ENCODE assay signal across 16 cellular contexts in the genomic region with DNA sequence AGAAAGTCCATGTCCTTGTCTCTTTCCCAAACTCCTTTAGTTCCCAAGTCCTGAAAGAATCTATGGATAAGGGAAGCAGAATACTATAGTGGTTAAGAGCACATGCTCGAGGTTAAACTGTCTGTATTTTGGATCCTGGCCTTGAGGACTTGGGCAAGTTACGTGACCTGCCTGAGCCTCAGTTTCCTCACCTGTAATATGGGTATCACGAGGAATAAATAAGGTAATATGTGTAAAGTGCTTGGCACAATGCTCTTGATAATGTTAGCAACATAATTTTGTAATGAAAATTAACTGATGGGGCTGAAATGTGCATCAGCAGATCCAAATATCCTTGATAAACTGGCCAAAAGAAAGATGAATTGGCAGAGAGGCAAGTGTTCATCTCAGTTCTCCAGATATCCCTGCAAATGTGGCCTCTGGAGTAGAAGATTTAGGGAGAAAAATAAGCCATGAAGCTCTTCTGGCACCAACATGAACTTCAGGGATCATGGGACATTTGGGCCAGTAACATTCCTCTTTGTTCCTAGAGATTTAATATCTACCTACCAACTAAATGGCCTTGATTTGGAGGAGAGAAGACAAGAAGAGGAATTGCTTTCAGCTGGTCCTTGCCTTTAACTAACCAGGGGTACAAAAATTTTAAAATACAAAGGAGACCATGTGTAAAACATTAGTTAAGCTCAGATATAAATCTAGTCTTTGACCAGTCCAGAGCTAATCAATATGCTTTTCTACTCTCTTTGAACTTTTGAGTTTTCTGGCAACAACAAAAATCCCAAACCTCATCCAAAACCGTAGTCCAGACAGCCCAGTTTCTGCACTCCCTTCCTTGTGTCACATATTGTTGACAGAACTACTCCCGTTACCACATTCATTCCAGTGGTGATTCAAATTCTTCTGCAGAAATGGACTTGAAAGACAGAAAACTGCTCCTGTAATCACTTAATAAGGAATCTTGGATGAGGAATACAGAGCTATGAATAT. TPM values are rescaled to one million over a fixed set of nuclear protein-coding genes. Genes with fewer than 3 reads are reported as not detected.
DNase-seq lines count a peak whose midpoint lies in the region; ATAC-seq, FAIRE-seq and TF ChIP-seq lines count a peak whose summit lies in the region.
"Had no signal": no experiment of that assay in that cellular context is flagged by ENCODE, and none has a peak within 500 bp of the region (broad histone marks: within the 10 kb centered on the region; RNA-seq: fewer than 3 reads in every experiment).

No MANE protein-coding gene starts in this region.

- no peak for FAIRE-seq in RCC 7860 (lab: Jason Lieb, UNC)
- FAIRE-seq: keratinocyte had no signal

- peak; percentile 46 for ATAC-seq in left lung
- no peak for ATAC-seq in upper lobe of right lung
- ATAC-seq: gastrocnemius medialis had no signal

- H3K4me3 Mint-ChIP-seq in HFFc6, result no peak overlapping the region
- H3K4me3 Mint-ChIP-seq: activated B cell treated with CpG ODN at 0.5 μM for 24 hours; activated naive CD8-positive, alpha-beta T cell treated with anti-CD3 and anti-CD28 coated beads for 36 hours; H9; stimulated activated naive CD8-positive, alpha-beta T cell treated with anti-CD3 and anti-CD28 coated beads, Interleukin-15, Interleukin-2, amounts not matched to agents 100 ng/mL and 50 ng/mL, for 24 hours had no signal

- H3K4me3 ChIP-seq in astrocyte of the spinal cord (ENCODE audit: low read depth, low read length) (no peak overlapping the region), left lung (no peak overlapping the region), upper lobe of right lung (no peak overlapping the region)
- H3K4me3 ChIP-seq: gastrocnemius medialis had no signal

- in situ Hi-C loops in astrocyte of the spinal cord (cut with HindIII; ENCODE audit: low sequenced_read_pairs), result no loop called here

- peaks cover 5% of the 10 kb centered on the region; the same call in 1 of the 2 replicates for H3K36me3 Mint-ChIP-seq in HFFc6 (ENCODE audit: low read depth)

- peak overlapping the region; percentile 78 to 92 for H3K27ac ChIP-seq in left lung
- H3K27ac ChIP-seq in upper lobe of right lung, result peak overlapping the region; percentile 3
- H3K27ac ChIP-seq: gastrocnemius medialis had no signal

- H3K9me3 Mint-ChIP-seq in HFFc6, result peaks cover 5% of the 10 kb centered on the region
- H3K9me3 Mint-ChIP-seq: activated B cell treated with CpG ODN at 0.5 μM for 24 hours; stimulated activated naive CD8-positive, alpha-beta T cell treated with anti-CD3 and anti-CD28 coated beads, Interleukin-15, Interleukin-2, amounts not matched to agents 100 ng/mL and 50 ng/mL, for 24 hours had no signal

- H3K27me3 Mint-ChIP-seq in HFFc6 (ENCODE audit: insufficient read depth), result no peaks in the 10 kb centered on the region
- H3K27me3 Mint-ChIP-seq: activated B cell treated with CpG ODN at 0.5 μM for 24 hours; activated naive CD8-positive, alpha-beta T cell treated with anti-CD3 and anti-CD28 coated beads for 36 hours; stimulated activated naive CD8-positive, alpha-beta T cell treated with anti-CD3 and anti-CD28 coated beads, Interleukin-15, Interleukin-2, amounts not matched to agents 100 ng/mL and 50 ng/mL, for 24 hours had no signal

- H3K9me3 ChIP-seq in left lung (no peaks in the 10 kb centered on the region), upper lobe of right lung (no peaks in the 10 kb centered on the region)
- H3K9me3 ChIP-seq: gastrocnemius medialis had no signal

- peaks cover 47% of the 10 kb centered on the region for H3K4me1 Mint-ChIP-seq in HFFc6 (ENCODE audit: low read depth)

- peaks cover 24 to 65% of the 10 kb centered on the region in 2 donors for H3K4me1 ChIP-seq in left lung
- H3K4me1 ChIP-seq in upper lobe of right lung, result peaks cover 37% of the 10 kb centered on the region

- H3K36me3 ChIP-seq in left lung (no peaks in the 10 kb centered on the region), upper lobe of right lung (no peaks in the 10 kb centered on the region)
- H3K36me3 ChIP-seq: gastrocnemius medialis had no signal

- peak; percentile 45 for DNase-seq in HFFc6
- DNase-seq in astrocyte of the spinal cord (ENCODE audit: low read depth, low spot score), result peak; percentile 82
- DNase-seq in left lung, result no peak
- no peak for DNase-seq in upper lobe of right lung
- no peak for DNase-seq in RCC 7860 (ENCODE audit: low spot score)
- no peak for DNase-seq in anterior cingulate cortex (lab: John Stamatoyannopoulos, UW)
- no peak for DNase-seq in posterior cingulate gyrus
- DNase-seq: activated B cell treated with CpG ODN at 0.5 μM for 24 hours; activated naive CD8-positive, alpha-beta T cell treated with anti-CD3 and anti-CD28 coated beads for 36 hours; cortex of kidney; gastrocnemius medialis; H9; retina; SW 1271 had no signal

- no peaks in the 10 kb centered on the region for H3K27me3 ChIP-seq in left lung
- H3K27me3 ChIP-seq in upper lobe of right lung, result no peaks in the 10 kb centered on the region
- H3K27me3 ChIP-seq: gastrocnemius medialis had no signal

- intact Hi-C loops in left lung (cut with DNase I), result no loop called here
- intact Hi-C loops in upper lobe of right lung (cut with DNase I), result no loop called here
- intact Hi-C loops in posterior cingulate gyrus (cut with DNase I), result no loop called here

- TF ChIP-seq CTCF in HFFc6 (IDR thresholded peaks at IDR 0.05) (no peak), astrocyte of the spinal cord (IDR thresholded peaks at IDR 0.05; ENCODE audit: low read depth, low read length) (no peak), left lung (IDR thresholded peaks at IDR 0.05) (no peak), upper lobe of right lung (IDR thresholded peaks at IDR 0.05) (no peak)

- H3K27ac Mint-ChIP-seq in HFFc6, result peak overlapping the region; percentile 22; the same call in 1 of the 2 replicates
- H3K27ac Mint-ChIP-seq: activated naive CD8-positive, alpha-beta T cell treated with anti-CD3 and anti-CD28 coated beads for 36 hours; H9; stimulated activated naive CD8-positive, alpha-beta T cell treated with anti-CD3 and anti-CD28 coated beads, Interleukin-15, Interleukin-2, amounts not matched to agents 100 ng/mL and 50 ng/mL, for 24 hours had no signal

RNA-seq across cellular contexts. Expression of a gene that starts 52.7 kb away (rescaled TPM):
- total RNA-seq in HFFc6 (2021; fragmentation: NEBNext Ultra II Directional; extraction: Animal tissue kit (Norgen Biotek cat#: 25700)), result 10 to 100 TPM; 31.7 to 35.8 (median 33.6) TPM
- total RNA-seq in left lung, result 10 to 100 TPM; 77.5 to 79.3 TPM
- total RNA-seq in upper lobe of right lung, result 83.0 TPM

Comparison
In these comparisons a context has a peak if more than half of its experiments do, and no peak if none do; other contexts are left out.
1. DNase-seq: peak in HFFc6 (single experiment) and astrocyte of the spinal cord (single experiment); none in left lung (0 of 2), upper lobe of right lung (single experiment), RCC 7860 (single experiment), anterior cingulate cortex (0 of 58) and posterior cingulate gyrus (0 of 10).